ENCODE assay signal across 20 cellular contexts in the genomic region with DNA sequence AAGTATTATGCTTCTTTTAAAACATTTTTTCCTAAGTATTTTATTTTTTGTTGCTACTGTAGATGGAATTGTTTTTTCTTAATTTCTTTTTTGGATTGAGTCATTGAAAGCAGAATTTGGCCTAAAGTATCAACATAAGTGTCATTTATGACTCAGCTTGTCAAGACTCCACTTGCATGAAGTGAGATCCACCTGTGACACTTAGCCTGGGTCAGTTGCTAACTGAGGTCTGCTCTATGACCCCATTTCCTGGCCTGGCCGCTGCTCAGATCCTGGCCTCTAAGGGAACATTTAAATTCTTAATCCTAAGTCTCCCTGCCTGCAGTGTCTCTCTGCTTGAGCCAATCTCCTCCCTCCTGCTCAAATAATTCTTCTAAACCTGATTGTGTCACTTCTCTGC. TPM values are rescaled to one million over a fixed set of nuclear protein-coding genes. Genes with fewer than 3 reads are reported as not detected.
A peak's percentile ranks its signal among the peaks of the same experiment; 100 is the strongest.
DNase-seq lines count a peak whose midpoint lies in the region; ATAC-seq and TF ChIP-seq lines count a peak whose summit lies in the region.
"Had no signal": no experiment of that assay in that cellular context is flagged by ENCODE, and none has a peak within 500 bp of the region (broad histone marks: within the 10 kb centered on the region; RNA-seq: fewer than 3 reads in every experiment).

No MANE protein-coding gene starts in this region.

- H3K27me3 ChIP-seq in GM23248 (replicated peaks; ENCODE audit: insufficient read depth) (no peaks in the 10 kb centered on the region), RWPE2 (ENCODE audit: insufficient read depth, poor library complexity, severe bottlenecking) (no peaks in the 10 kb centered on the region), upper lobe of right lung (no peaks in the 10 kb centered on the region)
- H3K27me3 ChIP-seq: BLaER1 treated with 17β-estradiol and CSF1 and Interleukin-3, amounts not matched to agents 10 nM and 100 nM had no signal

- H3K27me3 Mint-ChIP-seq in T-helper 2 cell treated with Interferon-gamma antibody and Interleukin-4, amounts not matched to agents 5 μg/mL and 100 μg/mL, for 36 hours (ENCODE audit: low read depth): peaks cover 2% of the 10 kb centered on the region

- H3F3A ChIP-seq in GM23248 (ENCODE audit: insufficient read depth): peaks cover 46% of the 10 kb centered on the region

- H3K4me3 ChIP-seq in GM23248: no peak overlapping the region
- no peak overlapping the region for H3K4me3 ChIP-seq in RWPE2 (ENCODE audit: severe bottlenecking)
- H3K4me3 ChIP-seq in foreskin fibroblast (ENCODE audit: low read depth in 1 of 2, low read length in 2 of 2): no peak overlapping the region
- H3K4me3 ChIP-seq in upper lobe of right lung: no peak overlapping the region
- H3K4me3 ChIP-seq: BLaER1 treated with 17β-estradiol and CSF1 and Interleukin-3, amounts not matched to agents 10 nM and 100 nM had no signal

- peak overlapping the region; percentile 43 for H3K4me2 ChIP-seq in GM23248 (ENCODE audit: unreplicated experiment)
- H3K4me2 ChIP-seq: BLaER1 treated with 17β-estradiol and CSF1 and Interleukin-3, amounts not matched to agents 10 nM and 100 nM; KMS-11 had no signal

- no peak overlapping the region for H3K4me3 Mint-ChIP-seq in T-helper 2 cell treated with Interferon-gamma antibody and Interleukin-4, amounts not matched to agents 5 μg/mL and 100 μg/mL, for 36 hours
- H3K4me3 Mint-ChIP-seq: dendritic cell treated with granulocyte-macrophage colony-stimulating factor and Interleukin-4, amounts not matched to agents 40 ng/mL and 50 ng/mL, for 4 days; memory B cell; WTC11 had no signal

- H3K9me2 ChIP-seq in GM23248 (ENCODE audit: insufficient read depth): no peaks in the 10 kb centered on the region

- no peaks in the 10 kb centered on the region for H3K36me3 Mint-ChIP-seq in T-helper 2 cell treated with Interferon-gamma antibody and Interleukin-4, amounts not matched to agents 5 μg/mL and 100 μg/mL, for 36 hours (ENCODE audit: low read depth)

- 0% methylated on average over 1 of the region's 1 CpG for WGBS in GM23248 (ENCODE audit: low coverage in 1 of 2, low lambda C conversion rate in 2 of 2, missing lambda C conversion rate in 2 of 2), 2 experiments

- DNase-seq in GM23248 (peak; percentile 76), RWPE2 (ENCODE audit: low spot score) (no peak), foreskin fibroblast (peak; percentile 70 to 71), upper lobe of right lung (no peak), NCI-H82 (lab: John Stamatoyannopoulos, UW) (no peak)
- DNase-seq in T-helper 2 cell treated with Interferon-gamma antibody and Interleukin-4, amounts not matched to agents 5 μg/mL and 100 μg/mL, for 36 hours (ENCODE audit: low spot score): no peak
- DNase-seq: activated effector memory CD4-positive, alpha-beta T cell treated with anti-CD3 and anti-CD28 coated beads, Interleukin-2, amount 50 U/mL, for 16 hours; DMS153; NCI-H1436 treated with DMSO at 0.1 percent for 48 hours; NCI-H510A; stimulated activated CD4-positive, alpha-beta T cell treated with anti-CD3 and anti-CD28 coated beads, Interleukin-4, amount 100 ng/mL, for 24 hours had no signal

- TF ChIP-seq CTCF in RWPE2 (IDR thresholded peaks at IDR 0.05; ENCODE audit: poor library complexity, severe bottlenecking) (no peak), foreskin fibroblast (IDR thresholded peaks at IDR 0.05; ENCODE audit: low read depth, low read length) (no peak), upper lobe of right lung (IDR thresholded peaks at IDR 0.05) (no peak)

- no peaks in the 10 kb centered on the region for H3K79me2 ChIP-seq in GM23248 (ENCODE audit: insufficient read depth)

- H3K4me1 ChIP-seq in GM23248 (ENCODE audit: insufficient read depth): peaks cover 80% of the 10 kb centered on the region
- H3K4me1 ChIP-seq in RWPE2 (ENCODE audit: insufficient read depth, poor library complexity, severe bottlenecking): no peaks in the 10 kb centered on the region
- peaks cover 15% of the 10 kb centered on the region for H3K4me1 ChIP-seq in upper lobe of right lung

- in situ Hi-C loops in GM23248 (cut with MboI): no loop called here

- no peak overlapping the region for H2AFZ ChIP-seq in GM23248

- H3K36me3 ChIP-seq in GM23248 (ENCODE audit: low read depth) (no peaks in the 10 kb centered on the region), RWPE2 (ENCODE audit: low read depth) (no peaks in the 10 kb centered on the region), upper lobe of right lung (no peaks in the 10 kb centered on the region)
- H3K36me3 ChIP-seq: BLaER1 treated with 17β-estradiol and CSF1 and Interleukin-3, amounts not matched to agents 10 nM and 100 nM had no signal

- H4K20me1 ChIP-seq in GM23248 (ENCODE audit: insufficient read depth): no peaks in the 10 kb centered on the region
- H4K20me1 ChIP-seq: BLaER1 treated with 17β-estradiol and CSF1 and Interleukin-3, amounts not matched to agents 10 nM and 100 nM had no signal

- H3K9me3 ChIP-seq in GM23248 (ENCODE audit: low read depth) (no peaks in the 10 kb centered on the region), RWPE2 (ENCODE audit: severe bottlenecking) (no peaks in the 10 kb centered on the region), upper lobe of right lung (no peaks in the 10 kb centered on the region)

- intact Hi-C loops in upper lobe of right lung (cut with DNase I): no loop called here

- H3K9ac ChIP-seq in GM23248: peak overlapping the region; percentile 75
- H3K9ac ChIP-seq: BLaER1 treated with 17β-estradiol and CSF1 and Interleukin-3, amounts not matched to agents 10 nM and 100 nM; KMS-11 had no signal

- no peak overlapping the region for H3K27ac Mint-ChIP-seq in T-helper 2 cell treated with Interferon-gamma antibody and Interleukin-4, amounts not matched to agents 5 μg/mL and 100 μg/mL, for 36 hours
- H3K27ac Mint-ChIP-seq: dendritic cell treated with granulocyte-macrophage colony-stimulating factor and Interleukin-4, amounts not matched to agents 40 ng/mL and 50 ng/mL, for 4 days; memory B cell; WTC11 had no signal

- no peaks in the 10 kb centered on the region for H3K4me1 Mint-ChIP-seq in T-helper 2 cell treated with Interferon-gamma antibody and Interleukin-4, amounts not matched to agents 5 μg/mL and 100 μg/mL, for 36 hours (ENCODE audit: low read depth)
- H3K4me1 Mint-ChIP-seq: memory B cell had no signal

- H3K9me3 Mint-ChIP-seq in T-helper 2 cell treated with Interferon-gamma antibody and Interleukin-4, amounts not matched to agents 5 μg/mL and 100 μg/mL, for 36 hours: no peaks in the 10 kb centered on the region
- H3K9me3 Mint-ChIP-seq: dendritic cell treated with granulocyte-macrophage colony-stimulating factor and Interleukin-4, amounts not matched to agents 40 ng/mL and 50 ng/mL, for 4 days had no signal

- ATAC-seq in RWPE2 (ENCODE audit: low read depth) (no peak), upper lobe of right lung (no peak), GM18858 (IDR thresholded peaks at IDR 0.05; ENCODE audit: unreplicated experiment) (no peak)
- ATAC-seq: sciatic nerve, WTC11 had no signal

- H3K27ac ChIP-seq in GM23248 (peak overlapping the region; percentile 97), RWPE2 (ENCODE audit: poor library complexity, severe bottlenecking) (peak overlapping the region; percentile 7), upper lobe of right lung (peak overlapping the region; percentile 24)
- H3K27ac ChIP-seq: BLaER1 treated with 17β-estradiol and CSF1 and Interleukin-3, amounts not matched to agents 10 nM and 100 nM; KMS-11 had no signal

RNA-seq across cellular contexts. Expression of a gene that starts 35.5 kb away (rescaled TPM):
- not detected in 2 replicates for total RNA-seq in GM23248 (2014; rRNA removed; shearing (Covaris generic))
- not detected in 2 replicates for polyA plus RNA-seq in GM23248 (2016; fragmentation: Nextera tagmentation; extraction: Ambion mirVana)
- not detected for total RNA-seq in upper lobe of right lung
- total RNA-seq: activated CD8-positive, alpha-beta memory T cell treated with anti-CD3 and anti-CD28 coated beads for 36 hours; sciatic nerve; ureter had no signal

RNA-seq across cellular contexts. Expression of a gene that starts 54.1 kb away (rescaled TPM):
- 3.5 and 5.3 TPM in 2 replicates for total RNA-seq in GM23248 (2014; rRNA removed; shearing (Covaris generic))
- polyA plus RNA-seq in GM23248 (2016; fragmentation: Nextera tagmentation; extraction: Ambion mirVana): 6.0 and 6.5 TPM in 2 replicates
- 2.3 TPM for total RNA-seq in upper lobe of right lung

Comparison
In these comparisons a context has a peak if more than half of its experiments do, and no peak if none do; other contexts are left out.
1. DNase-seq: peak in GM23248 (single experiment) and foreskin fibroblast (2 of 2); none in RWPE2 (single experiment), upper lobe of right lung (single experiment), T-helper 2 cell treated with Interferon-gamma antibody and Interleukin-4, amounts not matched to agents 5 μg/mL and 100 μg/mL, for 36 hours (single experiment) and NCI-H82 (single experiment).
2. H3K27ac ChIP-seq: peak in every context shown above with its lines; median percentile 97 in GM23248; 24 in upper lobe of right lung; 7 in RWPE2.